Comparison of ENCODE assay signal across 13 cellular contexts in genomic region chr5:68149189-68149588, GRCh38.
DNase-seq lines count a peak whose midpoint lies in the region; ATAC-seq, FAIRE-seq and TF ChIP-seq lines count a peak whose summit lies in the region.
"Had no signal": no experiment of that assay in that cellular context is flagged by ENCODE, and none has a peak within 500 bp of the region (broad histone marks: within the 10 kb centered on the region; RNA-seq: fewer than 3 reads in every experiment).

No MANE protein-coding gene starts in this region.

- no peaks in the 10 kb centered on the region for H3K36me3 ChIP-seq in HepG2 (replicated peaks in 1 of 2; ENCODE audit: control insufficient read depth in 1 of 2, insufficient read depth in 2 of 2, low read length in 2 of 2)
- H3K36me3 ChIP-seq: BLaER1 treated with 17β-estradiol and CSF1 and Interleukin-3, amounts not matched to agents 10 nM and 100 nM had no signal

- POLR2A ChIA-PET in HepG2 (lab: Yijun Ruan, JAX), result no interaction called here

- TF ChIP-seq EP300 in HepG2 (IDR thresholded peaks at IDR 0.05; ENCODE audit: low read depth in 2 of 2, low read length in 2 of 2) (no peak), HepG2 (CRISPR knock-in tag; IDR thresholded peaks at IDR 0.05; ENCODE audit: borderline replicate concordance) (no peak)

- peak overlapping the region; percentile 21; the same call in 1 of the 2 replicates for H3K4me2 ChIP-seq in HepG2 (ENCODE audit: low read depth, low read length)
- H3K4me2 ChIP-seq: BLaER1 treated with 17β-estradiol and CSF1 and Interleukin-3, amounts not matched to agents 10 nM and 100 nM had no signal

- H3K9me3 ChIP-seq in HepG2 (ENCODE audit: low read length), result no peaks in the 10 kb centered on the region

- no peak overlapping the region for H3K9ac ChIP-seq in HepG2 (ENCODE audit: insufficient read depth, low read depth, low read length)
- H3K9ac ChIP-seq: BLaER1 treated with 17β-estradiol and CSF1 and Interleukin-3, amounts not matched to agents 10 nM and 100 nM had no signal

- no peak overlapping the region for H2AFZ ChIP-seq in HepG2 (ENCODE audit: low read length)

- peaks cover 7% of the 10 kb centered on the region; the same call in 1 of the 2 replicates for H3K4me1 ChIP-seq in HepG2 (ENCODE audit: insufficient read depth, low read length)
- H3K4me1 ChIP-seq: BLaER1 treated with 17β-estradiol and CSF1 and Interleukin-3, amounts not matched to agents 10 nM and 100 nM had no signal

- FAIRE-seq in HepG2 (lab: Jason Lieb, UNC), result no peak
- FAIRE-seq: keratinocyte had no signal

- DNase-seq in GM04503 (ENCODE audit: low read depth), result peak; percentile 27
- DNase-seq in GM20000 (ENCODE audit: low spot score), result peak; percentile 11
- peak; percentile 45 for DNase-seq in LHCN-M2 (ENCODE audit: low read depth)
- DNase-seq in HepG2 (ENCODE audit: low spot score), result no peak
- no peak for DNase-seq in NCI-H2081 treated with DMSO at 0.1 percent for 48 hours (lab: John Stamatoyannopoulos, UW)
- no peak for DNase-seq in iPS-NIHi7 (ENCODE audit: extremely low spot score)
- DNase-seq: activated CD4-positive, alpha-beta T cell treated with anti-CD3 and anti-CD28 coated beads for 48 hours; NCI-H2029; nephron progenitor cell had no signal

- in situ Hi-C loops in HepG2 (cut with HindIII; ENCODE audit: extremely low pct_ligation_motif_present, low pct_unique_long_range_greater_than_20kb), result no loop called here

- TF ChIP-seq RAD21 in HepG2 (CRISPR knock-in tag; IDR thresholded peaks at IDR 0.05), result no peak

- BruUV-seq in HepG2 (replicated peaks; lab: Mats Ljungman, UMichigan), result no TSS peak

- CTCF ChIA-PET in HepG2 (lab: Yijun Ruan, JAX; ENCODE audit: low intra/inter-chr PET ratio, low total read pairs), result no interaction called here

- no peak overlapping the region for H3K4me3 ChIP-seq in HepG2 (replicated peaks in 1 of 3; ENCODE audit: insufficient read depth in 1 of 3, low read depth in 2 of 3, low read length in 3 of 3)
- H3K4me3 ChIP-seq: BLaER1 treated with 17β-estradiol and CSF1 and Interleukin-3, amounts not matched to agents 10 nM and 100 nM had no signal

- H3K79me2 ChIP-seq in HepG2 (ENCODE audit: insufficient read depth, low read length), result no peaks in the 10 kb centered on the region

- TF ChIP-seq POLR2A in HepG2 (IDR thresholded peaks at IDR 0.05; ENCODE audit: insufficient read depth in 1 of 2, low read depth in 2 of 2, low read length in 2 of 2), result no peak

- WGBS in HepG2 (ENCODE audit: low lambda C conversion rate), result 29% methylated on average over 2 of the region's 2 CpGs

- intact Hi-C loops in HepG2 (cut with micrococcal nuclease; ENCODE audit: unreplicated experiment), result no loop called here

- no peaks in the 10 kb centered on the region for H4K20me1 ChIP-seq in HepG2 (ENCODE audit: insufficient read depth, low read length)
- H4K20me1 ChIP-seq: BLaER1 treated with 17β-estradiol and CSF1 and Interleukin-3, amounts not matched to agents 10 nM and 100 nM had no signal

- peaks cover 0 to 9% of the 10 kb centered on the region in 2 experiments; a peak in 2 of 5 replicates for H3K27me3 ChIP-seq in HepG2 (ENCODE audit: control insufficient read depth in 1 of 2, insufficient read depth in 2 of 2, low read length in 2 of 2)
- H3K27me3 ChIP-seq: BLaER1 treated with 17β-estradiol and CSF1 and Interleukin-3, amounts not matched to agents 10 nM and 100 nM had no signal

- no peak overlapping the region for H3K27ac ChIP-seq in HepG2 (ENCODE audit: extremely low read length, insufficient read depth, low read length)
- H3K27ac ChIP-seq: BLaER1 treated with 17β-estradiol and CSF1 and Interleukin-3, amounts not matched to agents 10 nM and 100 nM had no signal

- peak; percentile 46; the same call in 2 of the 3 replicates for ATAC-seq in HepG2
- no peak for ATAC-seq in HG03175 (IDR thresholded peaks at IDR 0.05; ENCODE audit: unreplicated experiment)
- ATAC-seq in GM18861 (IDR thresholded peaks at IDR 0.05; ENCODE audit: unreplicated experiment), result no peak

- TF ChIP-seq CTCF in GM20000 (IDR thresholded peaks at IDR 0.05; ENCODE audit: extremely low read depth, missing control alignments), result no peak
- no peak for TF ChIP-seq CTCF in HepG2 (CRISPR knock-in tag; IDR thresholded peaks at IDR 0.05)

TF ChIP-seq in HepG2, 621 proteins besides CTCF, POLR2A, EP300 and RAD21:
- TF ChIP-seq ZNF513 (CRISPR knock-in tag; conservative IDR thresholded peaks at IDR 0.05) (no peak), THRA (CRISPR knock-in tag; IDR thresholded peaks at IDR 0.05; ENCODE audit: borderline replicate concordance) (no peak), ZNF709 (CRISPR knock-in tag; IDR thresholded peaks at IDR 0.05) (no peak), NR1H2 (CRISPR knock-in tag; IDR thresholded peaks at IDR 0.05; ENCODE audit: borderline replicate concordance, low read depth) (no peak)

Comparison
In these comparisons a context has a peak if more than half of its experiments do, and no peak if none do; other contexts are left out.
1. DNase-seq: peak in GM04503 (single experiment), GM20000 (single experiment) and LHCN-M2 (single experiment); none in HepG2 (single experiment), NCI-H2081 treated with DMSO at 0.1 percent for 48 hours (single experiment) and iPS-NIHi7 (single experiment).